1 cellular context compared by ENCODE assay signal in genomic region chr1:64228181-64228957, GRCh38.
TF ChIP-seq lines count a peak whose summit lies in the region.

No MANE protein-coding gene starts in this region.

TF ChIP-seq in IMR-90, 13 proteins besides CTCF, POLR2A, EP300 and RAD21:
- TF ChIP-seq MAZ (IDR thresholded peaks at IDR 0.05; ENCODE audit: borderline replicate concordance, low read depth, low read length): no peak
- no peak for TF ChIP-seq ELK1 (IDR thresholded peaks at IDR 0.05; ENCODE audit: borderline replicate concordance, low read depth, low read length)
- no peak for TF ChIP-seq NFE2L2 (IDR thresholded peaks at IDR 0.05; ENCODE audit: low read depth, low read length)
- no peak for TF ChIP-seq RFX5 (IDR thresholded peaks at IDR 0.05; ENCODE audit: low read depth, low read length)
- no peak for TF ChIP-seq MXI1 (IDR thresholded peaks at IDR 0.05; ENCODE audit: borderline replicate concordance, low read depth, low read length)
- TF ChIP-seq CHD1 (IDR thresholded peaks at IDR 0.05; ENCODE audit: low read depth, low read length): no peak
- no peak for TF ChIP-seq RCOR1 (IDR thresholded peaks at IDR 0.05; ENCODE audit: insufficient replicate concordance, low read length)
- TF ChIP-seq CEBPB (IDR thresholded peaks at IDR 0.05; ENCODE audit: low read depth, low read length): no peak
- TF ChIP-seq MAFK (IDR thresholded peaks at IDR 0.05; ENCODE audit: low read depth, low read length): no peak
- no peak for TF ChIP-seq FOS (IDR thresholded peaks at IDR 0.05; ENCODE audit: low read depth, low read length)
- no peak for TF ChIP-seq SMC3 (IDR thresholded peaks at IDR 0.05; ENCODE audit: low read depth, low read length)
- no peak for TF ChIP-seq BHLHE40 (IDR thresholded peaks at IDR 0.05; ENCODE audit: low read depth, low read length)
- no peak for TF ChIP-seq USF2 (IDR thresholded peaks at IDR 0.05; ENCODE audit: low read depth, low read length)
